ENCODE assay signal across 19 cellular contexts in genomic region chr20:20791664-20792568, GRCh38.
A peak's percentile ranks its signal among the peaks of the same experiment; 100 is the strongest.
DNase-seq lines count a peak whose midpoint lies in the region; ATAC-seq and TF ChIP-seq lines count a peak whose summit lies in the region.
"Had no signal": no experiment of that assay in that cellular context is flagged by ENCODE, and none has a peak within 500 bp of the region (broad histone marks: within the 10 kb centered on the region; RNA-seq: fewer than 3 reads in every experiment).

No MANE protein-coding gene starts in this region.

- intact Hi-C loops in prostate gland (cut with DNase I) = no loop called here
- intact Hi-C loops in Right ventricle myocardium inferior (cut with DNase I) = no loop called here
- intact Hi-C loops in Caco-2 (cut with micrococcal nuclease; ENCODE audit: unreplicated experiment) = no loop called here

- H3K9me3 Mint-ChIP-seq in GM23338 (peaks cover 4% of the 10 kb centered on the region; the same call in 2 of the 3 replicates), Caco-2 (ENCODE audit: unreplicated experiment) (peaks cover 10% of the 10 kb centered on the region)

- H3K27ac Mint-ChIP-seq in GM23338 = no peak overlapping the region
- no peak overlapping the region for H3K27ac Mint-ChIP-seq in Caco-2 (ENCODE audit: unreplicated experiment)
- H3K27ac Mint-ChIP-seq: B cell had no signal

- ATAC-seq in GM23338 (no peak), esophagus mucosa (peak; percentile 81), Right ventricle myocardium inferior (no peak), GM18867 (IDR thresholded peaks at IDR 0.05; ENCODE audit: unreplicated experiment) (no peak)
- ATAC-seq: A549 had no signal

- no peak for TF ChIP-seq POLR2A in prostate gland (IDR thresholded peaks at IDR 0.05)

- H2AFZ ChIP-seq in GM23338 = peak overlapping the region; percentile 66; the same call in 1 of the 2 replicates

- H3K4me1 Mint-ChIP-seq in GM23338 (no peaks in the 10 kb centered on the region), Caco-2 (ENCODE audit: low read depth, unreplicated experiment) (no peaks in the 10 kb centered on the region)
- H3K4me1 Mint-ChIP-seq: B cell had no signal

- H3K4me3 ChIP-seq in GM23338 (no peak overlapping the region), prostate gland (no peak overlapping the region), Caco-2 (ENCODE audit: low read depth, low read length) (no peak overlapping the region)
- H3K4me3 ChIP-seq: A549, HAP-1 had no signal

- H3K36me3 Mint-ChIP-seq in GM23338 (ENCODE audit: low read depth) = no peaks in the 10 kb centered on the region
- no peaks in the 10 kb centered on the region for H3K36me3 Mint-ChIP-seq in Caco-2 (ENCODE audit: insufficient read depth, unreplicated experiment)

- TF ChIP-seq CTCF in GM23338 (conservative IDR thresholded peaks at IDR 0.05; ENCODE audit: low read depth in 2 of 2) (no peak), RWPE1 (conservative IDR thresholded peaks at IDR 0.05; ENCODE audit: low read depth) (no peak), prostate gland (IDR thresholded peaks at IDR 0.05) (no peak), Caco-2 (IDR thresholded peaks at IDR 0.05; ENCODE audit: insufficient read depth in 1 of 2, low read depth in 1 of 2, low read length in 1 of 2, severe bottlenecking in 1 of 2, unreplicated experiment in 1 of 2) (no peak)

- CTCF ChIA-PET in RWPE1 (lab: Yijun Ruan, JAX) = interaction anchor here (0.6 kb wide), 1 partner anchor 135 kb away, joined by 3 read pairs; no protein-coding TSS in a partner anchor
- CTCF ChIA-PET in Caco-2 (lab: Charles Lee) = no interaction called here

- H3F3A ChIP-seq in GM23338 (replicated peaks; ENCODE audit: low read depth) = no peaks in the 10 kb centered on the region

- H3K36me3 ChIP-seq in GM23338 (ENCODE audit: insufficient read depth) (no peaks in the 10 kb centered on the region), prostate gland (no peaks in the 10 kb centered on the region), Caco-2 (ENCODE audit: control insufficient read depth, insufficient read depth, low read length) (no peaks in the 10 kb centered on the region)
- H3K36me3 ChIP-seq: HAP-1 had no signal

- no peaks in the 10 kb centered on the region for H3K79me2 ChIP-seq in GM23338 (replicated peaks; ENCODE audit: insufficient read depth)

- POLR2A ChIA-PET in RWPE1 (lab: Yijun Ruan, JAX; ENCODE audit: low non-redundant PET) = no interaction called here
- POLR2A ChIA-PET in Caco-2 (lab: Charles Lee) = no interaction called here

- 50% methylated on average over 14 of the region's 14 CpGs for WGBS in prostate gland

- no peaks in the 10 kb centered on the region for H4K20me1 ChIP-seq in GM23338 (replicated peaks; ENCODE audit: insufficient read depth)

- no peak for DNase-seq in GM23338 (ENCODE audit: low spot score)
- no peak for DNase-seq in RWPE1 (ENCODE audit: low spot score)
- peak; percentile 15 for DNase-seq in prostate gland (ENCODE audit: low spot score)
- no peak for DNase-seq in Right ventricle myocardium inferior (ENCODE audit: missing footprints)
- DNase-seq in Caco-2 = no peak
- no peak for DNase-seq in HuH-7.5 (ENCODE audit: low spot score)
- DNase-seq: DMS79 treated with DMSO at 0.1 percent for 48 hours, KG1, NCI-H187 treated with DMSO at 0.1 percent for 48 hours, NCI-H2107, NCI-H510A, NCI-H774, SIG-M5, SK-N-SH had no signal

- H3K9me3 ChIP-seq in prostate gland (no peaks in the 10 kb centered on the region), Caco-2 (no peaks in the 10 kb centered on the region)
- H3K9me3 ChIP-seq: A549, HAP-1, SK-N-SH had no signal

- H3K27me3 Mint-ChIP-seq in GM23338 (ENCODE audit: insufficient read depth, low read depth, poor library complexity) = peaks cover 8% of the 10 kb centered on the region
- peaks cover 17% of the 10 kb centered on the region for H3K27me3 Mint-ChIP-seq in Caco-2 (ENCODE audit: insufficient read depth, unreplicated experiment)

- no peaks in the 10 kb centered on the region for H3K27me3 ChIP-seq in GM23338 (ENCODE audit: insufficient read depth)
- no peaks in the 10 kb centered on the region for H3K27me3 ChIP-seq in prostate gland (replicated peaks; ENCODE audit: insufficient read depth)
- H3K27me3 ChIP-seq in Caco-2 (replicated peaks; ENCODE audit: control insufficient read depth, insufficient read depth, low read length) = no peaks in the 10 kb centered on the region; the same call in 1 of the 2 replicates

- H3K4me3 Mint-ChIP-seq in GM23338 = no peak overlapping the region
- no peak overlapping the region for H3K4me3 Mint-ChIP-seq in Caco-2 (ENCODE audit: unreplicated experiment)
- H3K4me3 Mint-ChIP-seq: B cell had no signal

- no peak overlapping the region for H3K4me2 ChIP-seq in GM23338
- H3K4me2 ChIP-seq: A549, SK-N-SH had no signal

- H3K27ac ChIP-seq in GM23338 (ENCODE audit: low read depth) = no peak overlapping the region
- peak overlapping the region; percentile 62 for H3K27ac ChIP-seq in RWPE1
- H3K27ac ChIP-seq in prostate gland = no peak overlapping the region
- H3K27ac ChIP-seq: A549 had no signal

- no peaks in the 10 kb centered on the region for H3K4me1 ChIP-seq in GM23338 (ENCODE audit: insufficient read depth)
- H3K4me1 ChIP-seq in prostate gland (replicated peaks) = no peaks in the 10 kb centered on the region
- no peaks in the 10 kb centered on the region for H3K4me1 ChIP-seq in Caco-2
- H3K4me1 ChIP-seq: A549 had no signal

- no TSS peak for BruUV-seq in Caco-2 (replicated peaks; lab: Mats Ljungman, UMichigan)

- H3K9me2 ChIP-seq in GM23338 (ENCODE audit: insufficient read depth) = no peaks in the 10 kb centered on the region
- H3K9me2 ChIP-seq: SK-N-SH had no signal

TF ChIP-seq in GM23338, 12 proteins besides CTCF, POLR2A, EP300 and RAD21 (continues in another document):
- TF ChIP-seq CREB1 (CRISPR knock-in tag; IDR thresholded peaks at IDR 0.05; ENCODE audit: low read depth) (no peak), POLR2AphosphoS5 (IDR thresholded peaks at IDR 0.05; ENCODE audit: low read depth) (no peak), EZH2phosphoT487 (IDR thresholded peaks at IDR 0.05; ENCODE audit: unreplicated experiment) (no peak), ZNF331 (CRISPR knock-in tag; IDR thresholded peaks at IDR 0.05; ENCODE audit: low read depth) (no peak), JUNB (IDR thresholded peaks at IDR 0.05; ENCODE audit: unreplicated experiment) (no peak)
- TF ChIP-seq, protein P1, sequence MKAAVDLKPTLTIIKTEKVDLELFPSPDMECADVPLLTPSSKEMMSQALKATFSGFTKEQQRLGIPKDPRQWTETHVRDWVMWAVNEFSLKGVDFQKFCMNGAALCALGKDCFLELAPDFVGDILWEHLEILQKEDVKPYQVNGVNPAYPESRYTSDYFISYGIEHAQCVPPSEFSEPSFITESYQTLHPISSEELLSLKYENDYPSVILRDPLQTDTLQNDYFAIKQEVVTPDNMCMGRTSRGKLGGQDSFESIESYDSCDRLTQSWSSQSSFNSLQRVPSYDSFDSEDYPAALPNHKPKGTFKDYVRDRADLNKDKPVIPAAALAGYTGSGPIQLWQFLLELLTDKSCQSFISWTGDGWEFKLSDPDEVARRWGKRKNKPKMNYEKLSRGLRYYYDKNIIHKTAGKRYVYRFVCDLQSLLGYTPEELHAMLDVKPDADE (IDR thresholded peaks at IDR 0.05) = no peak
